Comparison of ENCODE assay signal across 23 cellular contexts in the genomic region with DNA sequence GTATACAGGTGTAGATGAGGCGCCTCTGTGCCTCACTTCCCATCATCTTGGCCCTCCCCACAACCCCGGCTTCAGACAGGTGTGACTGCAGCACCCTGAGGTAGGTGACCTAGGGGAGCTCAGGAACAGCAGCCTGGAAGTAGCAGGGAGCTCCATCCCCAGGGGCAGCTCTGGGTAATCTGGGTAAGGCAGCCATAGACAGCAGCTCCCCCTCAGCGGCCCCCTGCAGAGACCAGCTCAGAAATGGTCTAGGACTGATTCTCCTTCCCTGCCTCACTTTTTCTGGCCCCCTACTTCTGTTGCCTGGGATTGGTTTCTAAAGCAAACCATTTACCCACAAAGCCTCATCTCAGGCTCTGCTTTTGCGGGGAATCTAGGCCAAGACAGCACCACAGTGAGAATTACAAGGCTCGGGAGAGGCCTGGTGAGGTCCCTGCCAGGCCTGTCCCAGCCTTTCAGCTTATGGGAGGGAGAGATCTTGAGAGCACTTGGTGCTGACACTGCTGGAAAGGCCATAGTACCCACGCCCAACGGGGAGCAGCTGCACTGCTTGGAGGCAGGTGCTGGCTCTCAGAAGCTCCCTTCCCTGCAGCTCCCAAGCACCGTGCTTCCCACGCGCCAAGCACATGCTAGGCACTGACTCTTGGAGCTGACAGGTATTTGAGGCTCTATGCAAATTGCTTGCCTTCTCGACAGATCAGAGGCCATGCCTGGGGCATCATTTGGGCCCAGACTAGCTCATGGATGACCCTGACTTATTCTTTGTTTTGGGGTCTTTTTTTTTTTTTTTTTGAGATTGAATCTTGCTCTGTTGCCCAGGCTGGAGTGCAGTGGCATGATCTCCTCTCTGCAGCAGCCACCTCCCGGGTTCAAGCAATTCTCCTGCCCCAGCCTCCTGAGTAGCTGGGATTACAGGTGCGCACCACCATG. TPM values are rescaled to one million over a fixed set of nuclear protein-coding genes. Genes with fewer than 3 reads are reported as not detected.
DNase-seq lines count a peak whose midpoint lies in the region; ATAC-seq, FAIRE-seq and TF ChIP-seq lines count a peak whose summit lies in the region.
"Had no signal": no experiment of that assay in that cellular context is flagged by ENCODE, and none has a peak within 500 bp of the region (broad histone marks: within the 10 kb centered on the region; RNA-seq: fewer than 3 reads in every experiment).

No MANE protein-coding gene starts in this region.

- peaks cover 14 to 33% of the 10 kb centered on the region in 2 experiments for H3K36me3 ChIP-seq in HepG2 (replicated peaks in 1 of 2; ENCODE audit: control insufficient read depth in 1 of 2, insufficient read depth in 2 of 2, low read length in 2 of 2)
- H3K36me3 ChIP-seq in right lobe of liver, result peaks cover 0 to 14% (median 2%) of the 10 kb centered on the region in 4 donors
- H3K36me3 ChIP-seq in RWPE2 (ENCODE audit: low read depth), result peaks cover 37% of the 10 kb centered on the region
- H3K36me3 ChIP-seq: colonic mucosa, right atrium auricular region had no signal

- TF ChIP-seq CTCF in HepG2 (CRISPR knock-in tag; IDR thresholded peaks at IDR 0.05) (no peak), right lobe of liver (IDR thresholded peaks at IDR 0.05) (no peak), RWPE2 (IDR thresholded peaks at IDR 0.05; ENCODE audit: poor library complexity, severe bottlenecking) (no peak)

- H3K4me3 ChIP-seq in HepG2 (replicated peaks in 1 of 3; ENCODE audit: insufficient read depth in 1 of 3, low read depth in 2 of 3, low read length in 3 of 3) (no peak overlapping the region), right lobe of liver (no peak overlapping the region), RWPE2 (ENCODE audit: severe bottlenecking) (no peak overlapping the region)
- H3K4me3 ChIP-seq: colonic mucosa, GM23248, right atrium auricular region had no signal

- in situ Hi-C loops in HepG2 (cut with HindIII; ENCODE audit: extremely low pct_ligation_motif_present, low pct_unique_long_range_greater_than_20kb), result no loop called here

- CTCF ChIA-PET in HepG2 (lab: Yijun Ruan, JAX; ENCODE audit: low intra/inter-chr PET ratio, low total read pairs), result no interaction called here

- TF ChIP-seq RAD21 in HepG2 (CRISPR knock-in tag; IDR thresholded peaks at IDR 0.05), result no peak

- DNase-seq in HepG2 (ENCODE audit: low spot score) (no peak), right lobe of liver (no peak), RWPE2 (ENCODE audit: low spot score) (no peak), mesenteric fat pad (ENCODE audit: low spot score) (peak; percentile 82), NCI-H146 (lab: John Stamatoyannopoulos, UW) (no peak), T1000 (lab: John Stamatoyannopoulos, UW) (no peak)
- DNase-seq: activated CD4-positive, alpha-beta T cell treated with anti-CD3 and anti-CD28 coated beads, Interleukin-2, amount 10 ng/mL, durations not matched to agents 7 days and 5 days; activated CD8-positive, alpha-beta memory T cell treated with anti-CD3 and anti-CD28 coated beads, Interleukin-2, amount 50 U/mL, for 4 hours; activated effector memory CD4-positive, alpha-beta T cell treated with anti-CD3 and anti-CD28 coated beads, Interleukin-2, amount 50 U/mL, for 16 hours; colonic mucosa; GM23248; kidney glomerular epithelial cell; mammary epithelial cell; naive B cell; NCI-H1105; NCI-H2171 treated with DMSO at 0.1 percent for 48 hours; PC-3; T-helper 17 cell; WERI-Rb-1 had no signal

- intact Hi-C loops in HepG2 (cut with micrococcal nuclease; ENCODE audit: unreplicated experiment) (no loop called here), right lobe of liver (cut with DNase I) (no loop called here)

- no peak overlapping the region for H2AFZ ChIP-seq in HepG2 (ENCODE audit: low read length)
- H2AFZ ChIP-seq: GM23248 had no signal

- no peaks in the 10 kb centered on the region for H3K79me2 ChIP-seq in HepG2 (ENCODE audit: insufficient read depth, low read length)

- H3K27me3 ChIP-seq in HepG2 (ENCODE audit: control insufficient read depth in 1 of 2, insufficient read depth in 2 of 2, low read length in 2 of 2) (no peaks in the 10 kb centered on the region), right lobe of liver (no peaks in the 10 kb centered on the region), RWPE2 (ENCODE audit: insufficient read depth, poor library complexity, severe bottlenecking) (no peaks in the 10 kb centered on the region)
- H3K27me3 ChIP-seq: colonic mucosa, right atrium auricular region had no signal

- H3K4me1 ChIP-seq in HepG2 (ENCODE audit: insufficient read depth, low read length) (no peaks in the 10 kb centered on the region), right lobe of liver (no peaks in the 10 kb centered on the region), RWPE2 (ENCODE audit: insufficient read depth, poor library complexity, severe bottlenecking) (no peaks in the 10 kb centered on the region)
- H3K4me1 ChIP-seq: colonic mucosa, right atrium auricular region had no signal

- no peak overlapping the region for H3K27ac ChIP-seq in HepG2 (ENCODE audit: extremely low read length, insufficient read depth, low read length)
- no peak overlapping the region for H3K27ac ChIP-seq in right lobe of liver
- H3K27ac ChIP-seq in RWPE2 (ENCODE audit: poor library complexity, severe bottlenecking), result no peak overlapping the region
- H3K27ac ChIP-seq: C4-2B, colonic mucosa, GM23248, right atrium auricular region, WERI-Rb-1 had no signal

- no TSS peak for BruUV-seq in HepG2 (replicated peaks; lab: Mats Ljungman, UMichigan)

- H3K4me2 ChIP-seq in HepG2 (ENCODE audit: low read depth, low read length), result no peak overlapping the region

- H4K20me1 ChIP-seq in HepG2 (ENCODE audit: insufficient read depth, low read length), result no peaks in the 10 kb centered on the region

- TF ChIP-seq EP300 in HepG2 (IDR thresholded peaks at IDR 0.05; ENCODE audit: low read depth in 2 of 2, low read length in 2 of 2) (no peak), HepG2 (CRISPR knock-in tag; IDR thresholded peaks at IDR 0.05; ENCODE audit: borderline replicate concordance) (no peak)

- no peak for FAIRE-seq in HepG2 (lab: Jason Lieb, UNC)
- FAIRE-seq: D721Med had no signal

- no peak overlapping the region for H3K9ac ChIP-seq in HepG2 (ENCODE audit: insufficient read depth, low read depth, low read length)
- H3K9ac ChIP-seq: GM23248 had no signal

- ATAC-seq in HepG2 (peak; percentile 27), right lobe of liver (no peak), RWPE2 (ENCODE audit: low read depth) (peak; percentile 20; the same call in 1 of the 3 replicates), HG03135 (IDR thresholded peaks at IDR 0.05; ENCODE audit: unreplicated experiment) (no peak)
- ATAC-seq: PC-3, T-helper 17 cell had no signal

- 97% methylated on average over 7 of the region's 13 CpGs for WGBS in HepG2 (ENCODE audit: low lambda C conversion rate)
- 100% methylated on average over 5 of the region's 13 CpGs for WGBS in right lobe of liver (ENCODE audit: insufficient coverage, low coverage, low lambda C conversion rate, missing lambda C conversion rate)

- TF ChIP-seq POLR2A in HepG2 (IDR thresholded peaks at IDR 0.05; ENCODE audit: insufficient read depth in 1 of 2, low read depth in 2 of 2, low read length in 2 of 2) (no peak), right lobe of liver (IDR thresholded peaks at IDR 0.05) (no peak)

- H3K9me3 ChIP-seq in HepG2 (ENCODE audit: low read length) (no peaks in the 10 kb centered on the region), right lobe of liver (no peaks in the 10 kb centered on the region), RWPE2 (ENCODE audit: severe bottlenecking) (no peaks in the 10 kb centered on the region)
- H3K9me3 ChIP-seq: colonic mucosa, right atrium auricular region had no signal

- POLR2A ChIA-PET in HepG2 (lab: Yijun Ruan, JAX), result no interaction called here

TF ChIP-seq in HepG2, 621 proteins besides CTCF, POLR2A, EP300 and RAD21 (continues in another document):
- TF ChIP-seq ARID2 (CRISPR knock-in tag; IDR thresholded peaks at IDR 0.05; ENCODE audit: borderline replicate concordance) (no peak), ZMYM3 (CRISPR knock-in tag; IDR thresholded peaks at IDR 0.05) (no peak), MAX (IDR thresholded peaks at IDR 0.05) (no peak), ZNF34 (CRISPR knock-in tag; IDR thresholded peaks at IDR 0.05; ENCODE audit: borderline replicate concordance) (no peak)

RNA-seq across cellular contexts. Expression of gene TRAF3, which starts 45.1 kb away (rescaled TPM):
- total RNA-seq in HepG2 (2016; rRNA removed; fragmentation: Illumina TruSeq; extraction: Trizol) (12.2 and 13.0 TPM in 2 replicates), right lobe of liver (10 to 100 TPM in 1 of 6 experiments, 1 to 10 TPM in 5; 5.6 to 10.5 (median 8.3) TPM), mesenteric fat pad (33.3 TPM)
- total RNA-seq in HepG2 (2016; cell fraction: cytosol; rRNA removed; fragmentation: Illumina TruSeq; extraction: Trizol; ENCODE audit: low read depth), result 45.5 and 46.6 TPM in 2 replicates
- 10.7 and 11.9 TPM in 2 replicates for total RNA-seq in HepG2 (2016; cell fraction: insoluble cytoplasmic fraction; rRNA removed; fragmentation: Illumina TruSeq; extraction: Trizol)
- total RNA-seq in HepG2 (2016; cell fraction: membrane; rRNA removed; fragmentation: Illumina TruSeq; extraction: Trizol), result 36.3 and 37.0 TPM in 2 replicates
- 8.7 and 9.5 TPM in 2 replicates for total RNA-seq in HepG2 (2016; cell fraction: nucleus; rRNA removed; fragmentation: Illumina TruSeq; extraction: Trizol)
- 6.9 and 7.2 TPM in 2 replicates for polyA plus RNA-seq in HepG2 (2011; rRNA removed)
- 6.0 and 6.8 TPM in 2 replicates for polyA plus RNA-seq in HepG2 (2011; cell fraction: cytosol; rRNA removed)
- polyA plus RNA-seq in HepG2 (2011; cell fraction: nucleus; rRNA removed), result 8.0 and 8.4 TPM in 2 replicates
- polyA plus RNA-seq in HepG2 (2012), result 5.3 and 5.6 TPM in 2 replicates
- polyA plus RNA-seq in HepG2 (2016; cell fraction: cytosol; fragmentation: Illumina TruSeq; extraction: Trizol; ENCODE audit: low read depth), result 11.1 and 11.2 TPM in 2 replicates
- polyA plus RNA-seq in HepG2 (2016; cell fraction: insoluble cytoplasmic fraction; fragmentation: Illumina TruSeq; extraction: Trizol; ENCODE audit: low read depth), result 7.7 and 10.1 TPM in 2 replicates
- polyA plus RNA-seq in HepG2 (2016; cell fraction: membrane; fragmentation: Illumina TruSeq; extraction: Trizol; ENCODE audit: low read depth), result 15.8 and 17.5 TPM in 2 replicates
- 11.6 and 12.0 TPM in 2 replicates for polyA plus RNA-seq in HepG2 (2016; cell fraction: nucleus; fragmentation: Illumina TruSeq; extraction: Trizol; ENCODE audit: insufficient read depth, low read depth)
- polyA minus RNA-seq in HepG2 (2011; rRNA and poly(A)+ RNA removed; ENCODE audit: low replicate concordance), result 21.0 and 40.5 TPM in 2 replicates
- 7.8 and 9.1 TPM in 2 replicates for polyA minus RNA-seq in HepG2 (2011; cell fraction: cytosol; rRNA and poly(A)+ RNA removed)
- polyA minus RNA-seq in HepG2 (2011; cell fraction: nucleus; rRNA and poly(A)+ RNA removed), result 6.8 and 11.8 TPM in 2 replicates

Comparison
In these comparisons a context has a peak if more than half of its experiments do, and no peak if none do; other contexts are left out.
1. ATAC-seq: peak in HepG2 (single experiment) and RWPE2 (single experiment); none in right lobe of liver (0 of 4) and HG03135 (single experiment).